In genomic region chr19:36771275-36772231, GRCh38 we compare ENCODE assay signal across 1 cellular context.
TF ChIP-seq lines count a peak whose summit lies in the region.

No MANE protein-coding gene starts in this region.

TF ChIP-seq in HepG2, 621 proteins besides CTCF, POLR2A, EP300 and RAD21 (continued from another document):
- TF ChIP-seq PRDM4 (CRISPR knock-in tag; IDR thresholded peaks at IDR 0.05; ENCODE audit: borderline replicate concordance), result no peak
- 0 out of 2 replicates have a peak, but pooled peaks have one; percentile 11 for TF ChIP-seq ZFX (CRISPR knock-in tag; IDR thresholded peaks at IDR 0.05; ENCODE audit: low read depth)
- TF ChIP-seq, protein P1, sequence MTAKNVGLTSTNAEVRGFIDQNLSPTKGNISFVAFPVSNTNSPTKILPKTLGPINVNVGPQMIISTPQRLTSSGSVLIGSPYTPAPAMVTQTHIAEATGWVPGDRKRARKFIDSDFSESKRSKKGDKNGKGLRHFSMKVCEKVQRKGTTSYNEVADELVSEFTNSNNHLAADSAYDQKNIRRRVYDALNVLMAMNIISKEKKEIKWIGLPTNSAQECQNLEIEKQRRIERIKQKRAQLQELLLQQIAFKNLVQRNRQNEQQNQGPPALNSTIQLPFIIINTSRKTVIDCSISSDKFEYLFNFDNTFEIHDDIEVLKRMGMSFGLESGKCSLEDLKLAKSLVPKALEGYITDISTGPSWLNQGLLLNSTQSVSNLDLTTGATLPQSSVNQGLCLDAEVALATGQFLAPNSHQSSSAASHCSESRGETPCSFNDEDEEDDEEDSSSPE (CRISPR knock-in tag; IDR thresholded peaks at IDR 0.05), result peak; percentile 76
- peak; percentile 33; the same call in 1 of the 2 replicates for TF ChIP-seq CREM (IDR thresholded peaks at IDR 0.05)
- no peak for TF ChIP-seq CREM (CRISPR knock-in tag; IDR thresholded peaks at IDR 0.05)
- TF ChIP-seq E2F5 (CRISPR knock-in tag; conservative IDR thresholded peaks at IDR 0.05), result 0 out of 2 replicates have a peak, but pooled peaks have one; percentile 35
- TF ChIP-seq ZNF264 (CRISPR knock-in tag; IDR thresholded peaks at IDR 0.05), result no peak
- no peak for TF ChIP-seq ZNF556 (CRISPR knock-in tag; IDR thresholded peaks at IDR 0.05; ENCODE audit: borderline replicate concordance)
- no peak for TF ChIP-seq ARNT2 (CRISPR knock-in tag; IDR thresholded peaks at IDR 0.05; ENCODE audit: low read depth)
- no peak for TF ChIP-seq GABPA (IDR thresholded peaks at IDR 0.05; ENCODE audit: low read depth, low read length)
- no peak for TF ChIP-seq GABPA (CRISPR knock-in tag; IDR thresholded peaks at IDR 0.05; ENCODE audit: low read depth)
- no peak for TF ChIP-seq TCF7 (IDR thresholded peaks at IDR 0.05; ENCODE audit: low read depth)
- 0 out of 2 replicates have a peak, but pooled peaks have one; percentile 39 for TF ChIP-seq TOPORS (CRISPR knock-in tag; IDR thresholded peaks at IDR 0.05)
- 0 out of 3 replicates have a peak, but pooled peaks have one; percentile 32 for TF ChIP-seq MXI1 (IDR thresholded peaks at IDR 0.05; ENCODE audit: borderline replicate concordance, low read depth, low read length)
- peak; percentile 60 for TF ChIP-seq ZMYM4 (CRISPR knock-in tag; IDR thresholded peaks at IDR 0.05)
- peak; percentile 82 for TF ChIP-seq THAP11 (CRISPR knock-in tag; IDR thresholded peaks at IDR 0.05)
- TF ChIP-seq GABPB1 (CRISPR knock-in tag; IDR thresholded peaks at IDR 0.05), result peak; percentile 53
- no peak for TF ChIP-seq FIP1L1 (IDR thresholded peaks at IDR 0.05; ENCODE audit: borderline replicate concordance, insufficient read depth, low read depth, low read length)
- no peak for TF ChIP-seq TARDBP (CRISPR knock-in tag; IDR thresholded peaks at IDR 0.05)
- no peak for TF ChIP-seq CREB1 (IDR thresholded peaks at IDR 0.05)
- TF ChIP-seq CREB1 (CRISPR knock-in tag; IDR thresholded peaks at IDR 0.05), result peak; percentile 26; the same call in 1 of the 2 replicates
- peak; percentile 77 for TF ChIP-seq NFYB (CRISPR knock-in tag; IDR thresholded peaks at IDR 0.05)
- TF ChIP-seq, protein P2, sequence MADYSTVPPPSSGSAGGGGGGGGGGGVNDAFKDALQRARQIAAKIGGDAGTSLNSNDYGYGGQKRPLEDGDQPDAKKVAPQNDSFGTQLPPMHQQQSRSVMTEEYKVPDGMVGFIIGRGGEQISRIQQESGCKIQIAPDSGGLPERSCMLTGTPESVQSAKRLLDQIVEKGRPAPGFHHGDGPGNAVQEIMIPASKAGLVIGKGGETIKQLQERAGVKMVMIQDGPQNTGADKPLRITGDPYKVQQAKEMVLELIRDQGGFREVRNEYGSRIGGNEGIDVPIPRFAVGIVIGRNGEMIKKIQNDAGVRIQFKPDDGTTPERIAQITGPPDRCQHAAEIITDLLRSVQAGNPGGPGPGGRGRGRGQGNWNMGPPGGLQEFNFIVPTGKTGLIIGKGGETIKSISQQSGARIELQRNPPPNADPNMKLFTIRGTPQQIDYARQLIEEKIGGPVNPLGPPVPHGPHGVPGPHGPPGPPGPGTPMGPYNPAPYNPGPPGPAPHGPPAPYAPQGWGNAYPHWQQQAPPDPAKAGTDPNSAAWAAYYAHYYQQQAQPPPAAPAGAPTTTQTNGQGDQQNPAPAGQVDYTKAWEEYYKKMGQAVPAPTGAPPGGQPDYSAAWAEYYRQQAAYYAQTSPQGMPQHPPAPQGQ (CRISPR knock-in tag; IDR thresholded peaks at IDR 0.05; ENCODE audit: borderline replicate concordance), result no peak
- TF ChIP-seq SIN3A (IDR thresholded peaks at IDR 0.05; ENCODE audit: borderline replicate concordance, low read depth, low read length), result peak; percentile 28; the same call in 1 of the 2 replicates
- peak; percentile 38; the same call in 1 of the 2 replicates for TF ChIP-seq POLR2AphosphoS5 (IDR thresholded peaks at IDR 0.05; ENCODE audit: low read depth, low read length)
- peak; percentile 96 for TF ChIP-seq HMGXB3 (CRISPR knock-in tag; IDR thresholded peaks at IDR 0.05; ENCODE audit: borderline replicate concordance)
- TF ChIP-seq NFIB (CRISPR knock-in tag; IDR thresholded peaks at IDR 0.05; ENCODE audit: borderline replicate concordance), result no peak
- no peak for TF ChIP-seq IRX3 (CRISPR knock-in tag; IDR thresholded peaks at IDR 0.05; ENCODE audit: borderline replicate concordance, low read depth)
- TF ChIP-seq FOXM1 (CRISPR knock-in tag; IDR thresholded peaks at IDR 0.05), result peak; percentile 89
- TF ChIP-seq CEBPB (IDR thresholded peaks at IDR 0.05; ENCODE audit: borderline replicate concordance, low read depth, low read length), result peak; percentile 18; the same call in 1 of the 2 replicates
- TF ChIP-seq USF2 (IDR thresholded peaks at IDR 0.05; ENCODE audit: low read depth, low read length), result no peak
- TF ChIP-seq USF2 (CRISPR knock-in tag; IDR thresholded peaks at IDR 0.05; ENCODE audit: borderline replicate concordance), result peak; percentile 75; the same call in 1 of the 2 replicates
- no peak for TF ChIP-seq HDAC6 (IDR thresholded peaks at IDR 0.05; ENCODE audit: low read depth, low read length)
- TF ChIP-seq IRF9 (CRISPR knock-in tag; IDR thresholded peaks at IDR 0.05; ENCODE audit: borderline replicate concordance), result 0 out of 2 replicates have a peak, but pooled peaks have one; percentile 43
- 0 out of 2 replicates have a peak, but pooled peaks have one; percentile 7 for TF ChIP-seq MTA1 (CRISPR knock-in tag; IDR thresholded peaks at IDR 0.05; ENCODE audit: borderline replicate concordance)
- peak; percentile 73 for TF ChIP-seq NFYC (CRISPR knock-in tag; IDR thresholded peaks at IDR 0.05)
- 0 out of 2 replicates have a peak, but pooled peaks have one; percentile 27 for TF ChIP-seq E2F1 (CRISPR knock-in tag; IDR thresholded peaks at IDR 0.05)
- TF ChIP-seq PCBP2 (optimal IDR thresholded peaks at IDR 0.05; ENCODE audit: low read depth, low read length, poor library complexity, severe bottlenecking), result no peak
